Comparison of ENCODE assay signal across 8 cellular contexts in the genomic region with DNA sequence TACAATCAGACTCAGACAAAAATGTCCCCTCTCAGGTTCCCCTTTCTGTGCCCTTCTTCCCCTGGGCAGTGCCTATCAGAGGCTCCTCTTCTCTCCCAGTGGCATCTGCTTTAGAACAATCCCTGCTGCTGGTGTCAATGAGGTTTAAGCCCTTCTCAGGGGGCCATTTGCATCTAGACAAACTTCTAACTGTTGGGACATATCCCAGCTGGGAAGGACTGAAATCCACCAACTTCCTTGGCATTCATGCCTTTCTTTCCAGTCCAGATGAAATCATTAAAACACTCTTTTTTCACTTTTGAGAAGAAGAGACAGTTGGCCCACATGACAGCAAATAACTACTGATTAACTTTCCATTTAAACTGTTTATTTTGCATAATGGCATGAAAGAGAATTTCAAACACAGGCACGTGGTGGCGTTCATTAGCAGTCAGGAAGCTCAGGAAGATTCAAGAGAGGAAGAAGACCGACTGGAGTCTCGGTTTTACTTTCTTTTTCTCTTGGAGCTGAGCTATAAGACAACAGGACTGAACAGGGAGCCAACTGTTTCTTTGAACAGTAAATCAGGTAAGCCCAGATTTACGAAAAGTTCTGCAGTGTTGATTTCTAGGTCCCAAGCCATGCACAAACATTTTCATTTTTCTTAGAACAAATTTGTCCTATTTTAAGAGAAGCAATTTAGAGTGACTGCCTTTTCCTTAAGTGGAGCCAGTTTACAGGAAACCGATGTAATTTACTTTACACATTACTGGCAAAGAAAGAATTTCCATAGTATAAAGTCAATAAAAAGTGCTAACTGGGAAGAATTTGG. TPM values are rescaled to one million over a fixed set of nuclear protein-coding genes. Genes with fewer than 3 reads are reported as not detected.
A peak's percentile ranks its signal among the peaks of the same experiment; 100 is the strongest.
DNase-seq lines count a peak whose midpoint lies in the region; ATAC-seq and TF ChIP-seq lines count a peak whose summit lies in the region.

A gene (plus strand): TSS at position 488 of the 811 bp plus-strand sequence. CDS start 1,354 bp downstream, outside the sequence.

- DNase-seq in GM03348 (ENCODE audit: low spot score) (peak; percentile 34), GM20000 (ENCODE audit: low spot score) (peak; percentile 60), glomerular visceral epithelial cell (ENCODE audit: extremely low spot score) (peak; percentile 6), skeletal muscle cell (ENCODE audit: low read depth) (no peak), SK-N-DZ (ENCODE audit: low spot score) (no peak), posterior vena cava (ENCODE audit: low spot score) (no peak)
- peak; percentile 40 for DNase-seq in activated CD4-positive, alpha-beta memory T cell treated with anti-CD3 and anti-CD28 coated beads for 36 hours

- POLR2A ChIA-PET in activated CD4-positive, alpha-beta memory T cell treated with anti-CD3 and anti-CD28 coated beads for 36 hours (lab: Charles Lee), result interaction anchor here (0.9 to 3.3 kb wide), 14 partner anchors 17 to 239 kb away, joined by 3 to 19 read pairs (median 4); a partner anchor contains a TSS

- CTCF ChIA-PET in activated CD4-positive, alpha-beta memory T cell treated with anti-CD3 and anti-CD28 coated beads for 36 hours (lab: Charles Lee), result interaction anchor here (0.6 to 2.1 kb wide), 12 partner anchors 14 to 238 kb away, joined by 3 to 12 read pairs (median 3); a partner anchor contains a TSS

- H3K9me3 Mint-ChIP-seq in activated CD4-positive, alpha-beta memory T cell treated with anti-CD3 and anti-CD28 coated beads for 36 hours, result peaks cover 39% of the 10 kb centered on the region

- peak within 1 kb of the TSS; percentile 99 for H3K27ac Mint-ChIP-seq in activated CD4-positive, alpha-beta memory T cell treated with anti-CD3 and anti-CD28 coated beads for 36 hours

- H3K4me1 Mint-ChIP-seq in activated CD4-positive, alpha-beta memory T cell treated with anti-CD3 and anti-CD28 coated beads for 36 hours (ENCODE audit: low read depth), result peaks cover 77% of the 10 kb centered on the region

- peak; percentile 97 for ATAC-seq in HG03571 (IDR thresholded peaks at IDR 0.05; ENCODE audit: unreplicated experiment)

- H3K4me3 ChIP-seq in skeletal muscle cell (ENCODE audit: low read depth, low read length), result peak within 1 kb of the TSS; percentile 33

- no peak for TF ChIP-seq CTCF in GM20000 (IDR thresholded peaks at IDR 0.05; ENCODE audit: extremely low read depth, missing control alignments)

- peaks cover 64% of the 10 kb centered on the region for H3K36me3 Mint-ChIP-seq in activated CD4-positive, alpha-beta memory T cell treated with anti-CD3 and anti-CD28 coated beads for 36 hours

- peak within 1 kb of the TSS; percentile 98 for H3K4me3 Mint-ChIP-seq in activated CD4-positive, alpha-beta memory T cell treated with anti-CD3 and anti-CD28 coated beads for 36 hours

- intact Hi-C loops in activated CD4-positive, alpha-beta memory T cell treated with anti-CD3 and anti-CD28 coated beads for 36 hours (cut with micrococcal nuclease), result loop anchor here (1.0 to 2.0 kb wide), 5 partner anchors 17 to 237 kb away; a partner anchor contains a TSS
- intact Hi-C loops in posterior vena cava (cut with DNase I), result no loop called here

- no peaks in the 10 kb centered on the region for H3K27me3 Mint-ChIP-seq in activated CD4-positive, alpha-beta memory T cell treated with anti-CD3 and anti-CD28 coated beads for 36 hours

RNA-seq across cellular contexts. Expression of the gene that starts here (rescaled TPM):
- 10 to 100 TPM; 38.8 to 44.1 TPM for total RNA-seq in activated CD4-positive, alpha-beta memory T cell treated with anti-CD3 and anti-CD28 coated beads for 36 hours
- not detected in 2 replicates for polyA plus RNA-seq in SK-N-DZ (2014; cell fraction: cytosol; rRNA removed)
- not detected in 2 replicates for polyA plus RNA-seq in SK-N-DZ (2014; cell fraction: nucleus; rRNA removed)
- 10 to 100 TPM in 1 of 2 donors, 1 to 10 TPM in 1; 8.3 to 12.2 TPM for total RNA-seq in posterior vena cava

Comparison
In these comparisons a context has a peak if more than half of its experiments do, and no peak if none do; other contexts are left out.
1. DNase-seq: peak in GM03348 (single experiment), GM20000 (single experiment), activated CD4-positive, alpha-beta memory T cell treated with anti-CD3 and anti-CD28 coated beads for 36 hours (single experiment) and glomerular visceral epithelial cell (single experiment); none in skeletal muscle cell (single experiment), SK-N-DZ (single experiment) and posterior vena cava (single experiment).